In the genomic region with DNA sequence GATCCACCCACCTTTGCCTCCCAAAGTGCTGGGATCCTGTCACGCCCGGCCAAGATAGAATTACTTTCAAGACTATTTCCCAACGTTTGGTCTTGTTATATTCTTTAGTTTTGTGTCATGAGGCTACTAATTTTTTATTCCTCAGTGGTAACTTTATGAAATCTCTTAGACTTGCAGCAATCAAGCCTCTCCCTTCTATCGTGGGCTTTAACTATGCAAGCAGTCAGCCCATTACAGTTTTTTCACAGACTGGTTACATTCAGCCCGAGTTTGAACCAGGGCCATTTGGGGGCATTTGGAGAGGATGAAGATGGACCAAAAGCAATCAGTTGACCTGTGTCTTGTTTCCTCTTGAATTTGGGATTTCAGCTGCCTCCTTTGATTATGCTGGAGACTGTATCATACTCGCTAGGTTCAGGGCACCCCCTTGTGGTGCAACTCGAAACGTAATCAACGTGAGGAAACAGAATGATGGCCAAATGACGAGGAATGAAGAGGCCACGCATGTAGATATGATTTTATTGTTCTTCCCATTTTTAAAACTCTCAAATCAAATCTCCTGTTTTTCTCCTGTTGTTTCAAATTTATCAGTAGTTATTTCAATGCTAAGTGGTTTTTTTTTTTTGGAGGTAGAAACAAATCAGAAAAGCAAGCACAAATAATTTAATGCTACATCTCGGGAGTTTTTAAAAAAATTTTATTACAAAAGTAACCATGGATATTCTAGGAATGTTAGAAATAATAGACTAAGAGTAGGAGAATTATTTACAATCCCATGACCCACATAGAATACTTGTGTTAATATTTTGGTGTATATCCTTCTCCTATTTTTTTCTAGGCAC, we compare ENCODE assay signal across 7 cellular contexts.
DNase-seq lines count a peak whose midpoint lies in the region; ATAC-seq lines count a peak whose summit lies in the region.

No MANE protein-coding gene starts in this region.

- no peaks in the 10 kb centered on the region for H3K27me3 ChIP-seq in effector memory CD4-positive, alpha-beta T cell (replicated peaks; ENCODE audit: control insufficient read depth, insufficient read depth, low read length, poor library complexity, severe bottlenecking)

- ATAC-seq in GM21447 (IDR thresholded peaks at IDR 0.05; ENCODE audit: unreplicated experiment) = peak; percentile 73

- H3K9me3 ChIP-seq in SK-N-MC (ENCODE audit: low read depth, low read length) = no peaks in the 10 kb centered on the region
- H3K9me3 ChIP-seq in effector memory CD4-positive, alpha-beta T cell (ENCODE audit: control insufficient read depth, low read length) = no peaks in the 10 kb centered on the region

- H3K4me3 ChIP-seq in Jurkat, Clone E6-1 (ENCODE audit: low read length) = no peak overlapping the region
- H3K4me3 ChIP-seq in SK-N-MC = no peak overlapping the region
- no peak overlapping the region for H3K4me3 ChIP-seq in effector memory CD4-positive, alpha-beta T cell (ENCODE audit: insufficient read depth, low read depth, low read length, poor library complexity, severe bottlenecking)

- no peak overlapping the region for H3K9ac ChIP-seq in SK-N-MC (ENCODE audit: insufficient read length)

- peak overlapping the region; percentile 50; the same call in 1 of the 2 replicates for H3K27ac ChIP-seq in SK-N-MC
- no peak overlapping the region for H3K27ac ChIP-seq in effector memory CD4-positive, alpha-beta T cell (ENCODE audit: insufficient read depth, low read length, poor library complexity, severe bottlenecking)

- H3K36me3 ChIP-seq in SK-N-MC (ENCODE audit: insufficient read depth, low read length) = no peaks in the 10 kb centered on the region
- no peaks in the 10 kb centered on the region for H3K36me3 ChIP-seq in effector memory CD4-positive, alpha-beta T cell (ENCODE audit: control insufficient read depth, insufficient read depth, low read length)

- H3K4me1 ChIP-seq in effector memory CD4-positive, alpha-beta T cell (ENCODE audit: control insufficient read depth, insufficient read depth, low read length, poor library complexity, severe bottlenecking) = no peaks in the 10 kb centered on the region

- peak; percentile 80 for DNase-seq in GM03348 (ENCODE audit: low spot score)
- peak; percentile 35 for DNase-seq in Jurkat, Clone E6-1 (ENCODE audit: low read depth, low spot score)
- no peak for DNase-seq in SK-N-MC (ENCODE audit: low read depth, low spot score)
- peak; percentile 47 for DNase-seq in epidermal melanocyte (ENCODE audit: insufficient read length, low spot score)
- DNase-seq in mucosa of gallbladder (ENCODE audit: low spot score) = peak; percentile 75
- no peak for DNase-seq in effector memory CD4-positive, alpha-beta T cell

Comparison
In these comparisons a context has a peak if more than half of its experiments do, and no peak if none do; other contexts are left out.
1. DNase-seq: peak in GM03348 (single experiment), Jurkat, Clone E6-1 (single experiment), epidermal melanocyte (single experiment) and mucosa of gallbladder (single experiment); none in SK-N-MC (single experiment) and effector memory CD4-positive, alpha-beta T cell (0 of 3).